24 cellular contexts compared by ENCODE assay signal in the genomic region with DNA sequence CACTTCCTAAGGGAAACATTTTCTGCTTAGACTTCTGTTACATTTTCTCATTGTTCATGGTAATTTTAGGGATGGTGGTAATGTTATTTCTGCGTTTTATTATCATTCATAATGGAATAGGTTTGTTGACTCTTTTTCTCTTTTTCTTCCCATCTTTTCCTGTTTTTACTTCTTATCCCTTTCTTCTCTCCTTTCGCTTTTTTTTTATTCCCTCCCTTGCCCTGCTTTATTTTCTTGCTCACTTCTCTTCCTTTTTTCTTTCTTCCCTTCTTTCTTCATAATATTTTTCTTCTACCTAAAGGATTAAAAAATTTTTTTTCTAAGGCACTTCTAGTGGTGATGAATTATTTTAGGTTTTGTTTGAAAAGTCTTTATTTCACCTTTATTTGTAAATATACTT.
"Had no signal": no experiment of that assay in that cellular context is flagged by ENCODE, and none has a peak within 500 bp of the region (broad histone marks: within the 10 kb centered on the region; RNA-seq: fewer than 3 reads in every experiment).

No MANE protein-coding gene starts in this region.

- H3K27ac Mint-ChIP-seq: activated B cell treated with CpG ODN at 0.5 μM for 24 hours; activated CD4-positive, alpha-beta memory T cell treated with anti-CD3 and anti-CD28 coated beads for 36 hours; activated naive CD8-positive, alpha-beta T cell treated with anti-CD3 and anti-CD28 coated beads, Interleukin-2, amount 10 ng/mL, durations not matched to agents 7 days and 5 days; T-helper 1 cell treated with Interleukin-12 subunit alpha and Interleukin-12 subunit beta and Interleukin-4 antibody, amounts not matched to agents 30 μg/mL and 1 μg/mL, for 36 hours; type B pancreatic cell had no signal

- H3K4me3 Mint-ChIP-seq: activated B cell treated with CpG ODN at 0.5 μM for 24 hours; activated CD4-positive, alpha-beta memory T cell treated with anti-CD3 and anti-CD28 coated beads for 36 hours; activated naive CD8-positive, alpha-beta T cell treated with anti-CD3 and anti-CD28 coated beads, Interleukin-2, amount 10 ng/mL, durations not matched to agents 7 days and 5 days; T-helper 1 cell treated with Interleukin-12 subunit alpha and Interleukin-12 subunit beta and Interleukin-4 antibody, amounts not matched to agents 30 μg/mL and 1 μg/mL, for 36 hours; type B pancreatic cell had no signal

- ATAC-seq: heart left ventricle, left cardiac atrium, mucosa of descending colon had no signal

- H3K9me3 Mint-ChIP-seq: activated B cell treated with CpG ODN at 0.5 μM for 24 hours; activated CD4-positive, alpha-beta memory T cell treated with anti-CD3 and anti-CD28 coated beads for 36 hours; activated naive CD8-positive, alpha-beta T cell treated with anti-CD3 and anti-CD28 coated beads, Interleukin-2, amount 10 ng/mL, durations not matched to agents 7 days and 5 days; T-helper 1 cell treated with Interleukin-12 subunit alpha and Interleukin-12 subunit beta and Interleukin-4 antibody, amounts not matched to agents 30 μg/mL and 1 μg/mL, for 36 hours; type B pancreatic cell had no signal

- H3K4me3 ChIP-seq: heart left ventricle, mucosa of descending colon, ovary, prostate gland, right atrium auricular region, spleen, thoracic aorta, vagina had no signal

- H3K27me3 Mint-ChIP-seq: activated B cell treated with CpG ODN at 0.5 μM for 24 hours; activated CD4-positive, alpha-beta memory T cell treated with anti-CD3 and anti-CD28 coated beads for 36 hours; activated naive CD8-positive, alpha-beta T cell treated with anti-CD3 and anti-CD28 coated beads, Interleukin-2, amount 10 ng/mL, durations not matched to agents 7 days and 5 days; type B pancreatic cell had no signal

- H3K9me3 ChIP-seq: heart left ventricle, mucosa of descending colon, ovary, prostate gland, right atrium auricular region, spleen, thoracic aorta, vagina had no signal

- H3K4me1 ChIP-seq: prostate gland had no signal

- H3K27ac ChIP-seq: heart left ventricle, ovary, prostate gland, right atrium auricular region, spleen, thoracic aorta, vagina had no signal

- H3K36me3 ChIP-seq: ovary, prostate gland, thoracic aorta had no signal

- DNase-seq: activated B cell treated with CpG ODN at 0.5 μM for 24 hours; activated CD4-positive, alpha-beta memory T cell treated with anti-CD3 and anti-CD28 coated beads for 36 hours; activated CD4-positive, alpha-beta T cell treated with anti-CD3 and anti-CD28 coated beads for 48 hours; activated gamma-delta T cell treated with Interleukin-2 at 50 U/mL for 16 hours; activated naive CD8-positive, alpha-beta T cell treated with anti-CD3 and anti-CD28 coated beads, Interleukin-2, amount 10 ng/mL, durations not matched to agents 7 days and 5 days; amygdala; cerebellar nuclear complex; cortex of kidney; heart left ventricle; islet precursor cell; left cardiac atrium; mesendoderm; mucosa of descending colon; ovary; spleen; stimulated activated CD4-positive, alpha-beta T cell treated with anti-CD3 and anti-CD28 coated beads, Interleukin-4, amount 100 ng/mL, for 1 hour; stimulated activated naive CD4-positive, alpha-beta T cell; T1000 had no signal

- H3K27me3 ChIP-seq: heart left ventricle, ovary, right atrium auricular region, spleen, vagina had no signal
